Comparison of ENCODE assay signal across 8 cellular contexts in genomic region chr11:60951611-60951908, GRCh38. TPM values are rescaled to one million over a fixed set of nuclear protein-coding genes. Genes with fewer than 3 reads are reported as not detected.
DNase-seq lines count a peak whose midpoint lies in the region; ATAC-seq and TF ChIP-seq lines count a peak whose summit lies in the region.

No MANE protein-coding gene starts in this region.

- no peaks in the 10 kb centered on the region for H3K36me3 Mint-ChIP-seq in WTC11

- H3K4me1 ChIP-seq in prostate gland (replicated peaks), result no peaks in the 10 kb centered on the region

- peaks cover 32% of the 10 kb centered on the region for H3K4me1 Mint-ChIP-seq in WTC11

- H3K9me3 ChIP-seq in prostate gland, result no peaks in the 10 kb centered on the region

- TF ChIP-seq CTCF in WTC11 (IDR thresholded peaks at IDR 0.05) (no peak), prostate gland (IDR thresholded peaks at IDR 0.05) (no peak)

- peaks cover 42% of the 10 kb centered on the region for H3K27me3 Mint-ChIP-seq in WTC11 (ENCODE audit: low read depth)

- H3K4me3 ChIP-seq in prostate gland, result peak overlapping the region; percentile 25

- DNase-seq in GM03348 (ENCODE audit: low spot score) (peak; percentile 41), WTC11 (ENCODE audit: low spot score) (no peak), left ventricle myocardium superior (no peak), prostate gland (ENCODE audit: low spot score) (no peak), GM19240 (ENCODE audit: insufficient read length, low spot score) (no peak)

- peak overlapping the region; percentile 69 for H3K4me3 Mint-ChIP-seq in WTC11

- no peaks in the 10 kb centered on the region for H3K9me3 Mint-ChIP-seq in WTC11

- H3K27ac ChIP-seq in prostate gland, result peak overlapping the region; percentile 52 to 63

- no peak overlapping the region for H3K27ac Mint-ChIP-seq in WTC11

- H3K27me3 ChIP-seq in prostate gland (replicated peaks; ENCODE audit: insufficient read depth), result no peaks in the 10 kb centered on the region

- POLR2A ChIA-PET in WTC11 (lab: Charles Lee), result interaction anchor here (0.7 kb wide), 1 partner anchor 45 kb away, joined by 4 read pairs; the partner anchor contains the start of gene PRPF19

- intact Hi-C loops in left ventricle myocardium superior (cut with micrococcal nuclease) (no loop called here), prostate gland (cut with DNase I) (no loop called here)

- ATAC-seq in WTC11 (peak; percentile 61), left ventricle myocardium superior (peak; percentile 43), HG02981 (IDR thresholded peaks at IDR 0.05; ENCODE audit: unreplicated experiment) (no peak), GM19328 (IDR thresholded peaks at IDR 0.05; ENCODE audit: unreplicated experiment) (no peak), HG03457 (IDR thresholded peaks at IDR 0.05; ENCODE audit: unreplicated experiment) (no peak)

- 29% methylated on average over 9 of the region's 9 CpGs for WGBS in prostate gland

- H3K36me3 ChIP-seq in prostate gland, result no peaks in the 10 kb centered on the region

- CTCF ChIA-PET in WTC11 (lab: Charles Lee), result interaction anchor here (0.6 to 2.2 kb wide), 3 partner anchors 28 to 178 kb away, joined by 3 to 7 read pairs (median 5); no protein-coding TSS in a partner anchor

- TF ChIP-seq POLR2A in prostate gland (IDR thresholded peaks at IDR 0.05), result no peak

TF ChIP-seq in WTC11, 78 proteins besides CTCF, POLR2A, EP300 and RAD21:
- TF ChIP-seq ATF2 (CRISPR knock-in tag; IDR thresholded peaks at IDR 0.05; ENCODE audit: borderline replicate concordance, low read depth), result no peak
- TF ChIP-seq ZNF281 (CRISPR knock-in tag; IDR thresholded peaks at IDR 0.05), result 0 out of 2 replicates have a peak, but pooled peaks have one; percentile 9
- TF ChIP-seq PRDM15 (CRISPR knock-in tag; IDR thresholded peaks at IDR 0.05), result no peak
- TF ChIP-seq TEAD1 (CRISPR knock-in tag; IDR thresholded peaks at IDR 0.05), result no peak

RNA-seq across cellular contexts. Expression of gene SLC15A3, which starts 0.4 kb away (rescaled TPM):
- total RNA-seq in WTC11 (2021), result 10.2 to 12.1 TPM (median 11.5 TPM) in 3 replicates
- 16.8 TPM for total RNA-seq in left ventricle myocardium superior
- total RNA-seq in prostate gland, result 10 to 100 TPM in 1 of 2 donors, 1 to 10 TPM in 1; 3.3 to 19.4 TPM

RNA-seq across cellular contexts. Expression of gene CD6, which starts 19.9 kb away (rescaled TPM):
- total RNA-seq in WTC11 (2021) (0.53 to 1.0 TPM (median 0.73 TPM) in 3 replicates), left ventricle myocardium superior (0.20 TPM), prostate gland (1 to 10 TPM in 1 of 2 donors, under 1 TPM in 1; 0.51 to 1.2 TPM)

RNA-seq across cellular contexts. Expression of gene TMEM132A, which starts 27.3 kb away (rescaled TPM):
- total RNA-seq in WTC11 (2021), result 110 to 114 TPM (median 114 TPM) in 3 replicates
- total RNA-seq in left ventricle myocardium superior, result 5.9 TPM
- 10 to 100 TPM; 18.7 to 44.5 TPM for total RNA-seq in prostate gland

RNA-seq across cellular contexts. Expression of gene TMEM109, which starts 37.6 kb away (rescaled TPM):
- total RNA-seq in WTC11 (2021), result 24.1 to 26.8 TPM (median 25.1 TPM) in 3 replicates
- 97.0 TPM for total RNA-seq in left ventricle myocardium superior
- total RNA-seq in prostate gland, result 100 to 1,000 TPM; 106 to 122 TPM

RNA-seq across cellular contexts. Expression of gene PRPF19, which starts 45.2 kb away (rescaled TPM):
- total RNA-seq in WTC11 (2021) (103 to 116 TPM (median 105 TPM) in 3 replicates), left ventricle myocardium superior (41.5 TPM), prostate gland (100 to 1,000 TPM; 147 to 181 TPM)

Comparison
In these comparisons a context has a peak if more than half of its experiments do, and no peak if none do; other contexts are left out.
1. ATAC-seq: peak in WTC11 (single experiment) and left ventricle myocardium superior (single experiment); none in HG02981 (single experiment), GM19328 (single experiment) and HG03457 (single experiment).